In genomic region chr21:33155457-33155856, GRCh38 we compare ENCODE assay signal across 19 cellular contexts.
DNase-seq lines count a peak whose midpoint lies in the region; ATAC-seq and TF ChIP-seq lines count a peak whose summit lies in the region.
"Had no signal": no experiment of that assay in that cellular context is flagged by ENCODE, and none has a peak within 500 bp of the region (broad histone marks: within the 10 kb centered on the region; RNA-seq: fewer than 3 reads in every experiment).

No MANE protein-coding gene starts in this region.

- H3K27me3 ChIP-seq in body of pancreas: peaks cover 0 to 5% of the 10 kb centered on the region in 2 donors
- H3K27me3 ChIP-seq: BLaER1 had no signal

- no peaks in the 10 kb centered on the region for H3K36me3 Mint-ChIP-seq in stimulated activated naive B cell treated with anti-CD40 and anti-IgM and Interleukin-4, amounts not matched to agents 10 μg/mL and 1 μg/mL and 100 μg/mL, for 72 hours
- H3K36me3 Mint-ChIP-seq: CD8-positive, alpha-beta T cell had no signal

- WGBS in body of pancreas, 2 donors: 37 to 39% methylated on average over 7 of the region's 7 CpGs

- H3K4me3 Mint-ChIP-seq in stimulated activated naive B cell treated with anti-CD40 and anti-IgM and Interleukin-4, amounts not matched to agents 10 μg/mL and 1 μg/mL and 100 μg/mL, for 72 hours: no peak overlapping the region
- H3K4me3 Mint-ChIP-seq: B cell; CD4-positive, CD25-positive, alpha-beta regulatory T cell; CD8-positive, alpha-beta T cell had no signal

- H3K4me1 Mint-ChIP-seq in stimulated activated naive B cell treated with anti-CD40 and anti-IgM and Interleukin-4, amounts not matched to agents 10 μg/mL and 1 μg/mL and 100 μg/mL, for 72 hours: peaks cover 7 to 10% of the 10 kb centered on the region in 2 donors

- ATAC-seq in left colon (peak; percentile 35), body of pancreas (no peak)
- ATAC-seq in stimulated activated naive B cell treated with anti-CD40 and anti-IgM and Interleukin-4, amounts not matched to agents 10 μg/mL and 1 μg/mL and 100 μg/mL, for 72 hours (replicated peaks): no peak
- ATAC-seq: CD8-positive, alpha-beta T cell had no signal

- peak; percentile 19 for DNase-seq in DMS 273 (lab: John Stamatoyannopoulos, UW; ENCODE audit: unreplicated experiment)
- DNase-seq in DMS 273 treated with DMSO at 0.1 percent for 48 hours (lab: John Stamatoyannopoulos, UW): no peak
- peak; percentile 84 for DNase-seq in NCI-H1694 treated with DMSO at 0.1 percent for 48 hours (lab: John Stamatoyannopoulos, UW)
- DNase-seq in left colon: no peak
- no peak for DNase-seq in EL
- DNase-seq in stimulated activated naive B cell treated with anti-CD40 and anti-IgM and Interleukin-4, amounts not matched to agents 10 μg/mL and 1 μg/mL and 100 μg/mL, for 72 hours: no peak
- no peak for DNase-seq in body of pancreas
- DNase-seq: Caco-2; CD4-positive, CD25-positive, alpha-beta regulatory T cell; CD8-positive, alpha-beta T cell; DMS53; DMS79 treated with DMSO at 0.1 percent for 48 hours; GM23248; H7; HCEC 1CT had no signal

- TF ChIP-seq POLR2A in body of pancreas (IDR thresholded peaks at IDR 0.05): no peak

- no peak overlapping the region for H3K4me3 ChIP-seq in body of pancreas
- H3K4me3 ChIP-seq: BLaER1, GM23248 had no signal

- no peak for TF ChIP-seq CTCF in body of pancreas (IDR thresholded peaks at IDR 0.05)

- H3K36me3 ChIP-seq in body of pancreas (replicated peaks in 1 of 2; ENCODE audit: insufficient read depth in 1 of 2, low read depth in 2 of 2): no peaks in the 10 kb centered on the region
- H3K36me3 ChIP-seq: BLaER1 had no signal

- peaks cover 9 to 11% of the 10 kb centered on the region in 2 donors for H3K9me3 Mint-ChIP-seq in stimulated activated naive B cell treated with anti-CD40 and anti-IgM and Interleukin-4, amounts not matched to agents 10 μg/mL and 1 μg/mL and 100 μg/mL, for 72 hours

- intact Hi-C loops in left colon (cut with DNase I, micrococcal nuclease): no loop called here
- intact Hi-C loops in body of pancreas (cut with DNase I): no loop called here

- peaks cover 0 to 9% (median 0%) of the 10 kb centered on the region in 3 donors for H3K9me3 ChIP-seq in body of pancreas
- H3K9me3 ChIP-seq: BLaER1, Caco-2 had no signal

- H3K4me1 ChIP-seq in body of pancreas: no peaks in the 10 kb centered on the region

- H3K27me3 Mint-ChIP-seq in stimulated activated naive B cell treated with anti-CD40 and anti-IgM and Interleukin-4, amounts not matched to agents 10 μg/mL and 1 μg/mL and 100 μg/mL, for 72 hours: peaks cover 65 to 73% of the 10 kb centered on the region in 2 donors

- no peak overlapping the region for H3K27ac ChIP-seq in body of pancreas
- H3K27ac ChIP-seq: 22Rv1, BLaER1, C4-2B, GM23248 had no signal

- no peak overlapping the region for H3K27ac Mint-ChIP-seq in stimulated activated naive B cell treated with anti-CD40 and anti-IgM and Interleukin-4, amounts not matched to agents 10 μg/mL and 1 μg/mL and 100 μg/mL, for 72 hours
- H3K27ac Mint-ChIP-seq: B cell; CD4-positive, CD25-positive, alpha-beta regulatory T cell; CD8-positive, alpha-beta T cell had no signal

Comparison
In these comparisons a context has a peak if more than half of its experiments do, and no peak if none do; other contexts are left out.
1. DNase-seq: peak in DMS 273 (single experiment) and NCI-H1694 treated with DMSO at 0.1 percent for 48 hours (single experiment); none in DMS 273 treated with DMSO at 0.1 percent for 48 hours (single experiment), left colon (0 of 2), EL (single experiment), stimulated activated naive B cell treated with anti-CD40 and anti-IgM and Interleukin-4, amounts not matched to agents 10 μg/mL and 1 μg/mL and 100 μg/mL, for 72 hours (single experiment) and body of pancreas (0 of 4).